In the genomic region with DNA sequence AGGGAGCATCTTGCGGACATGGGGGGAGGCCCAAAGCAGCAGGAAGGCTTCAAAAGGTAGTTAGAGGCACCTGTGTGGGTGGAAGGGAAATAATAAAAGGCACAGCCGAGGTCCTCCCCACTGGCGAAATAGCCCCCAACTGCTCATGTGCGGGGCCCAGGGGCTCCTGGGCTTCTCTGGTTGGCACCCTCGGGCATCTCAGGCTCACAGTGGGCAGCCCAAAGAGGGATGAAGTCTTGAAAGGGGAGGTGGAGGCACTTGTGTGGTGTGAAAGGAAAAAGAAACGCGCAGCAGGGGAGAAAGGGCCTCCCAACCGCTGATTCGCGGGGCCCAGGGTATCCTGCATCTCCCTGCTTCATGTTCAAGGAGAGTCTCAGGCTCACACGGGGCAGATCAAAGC, we compare ENCODE assay signal across 23 cellular contexts.
"Had no signal": no experiment of that assay in that cellular context is flagged by ENCODE, and none has a peak within 500 bp of the region (broad histone marks: within the 10 kb centered on the region; RNA-seq: fewer than 3 reads in every experiment).

No MANE protein-coding gene starts in this region.

- H3K27ac Mint-ChIP-seq: activated CD4-positive, alpha-beta T cell treated with anti-CD3 and anti-CD28 coated beads for 36 hours; activated naive CD4-positive, alpha-beta T cell treated with anti-CD3 and anti-CD28 coated beads, Interleukin-2, amount 50 U/mL, for 24 hours; brain; effector memory CD8-positive, alpha-beta T cell; natural killer cell treated with Interleukin-12 subunit alpha and Interleukin-12 subunit beta and Interleukin-15 and Interleukin-18, amount 100 ng/mL, for 72 hours; stimulated activated naive CD8-positive, alpha-beta T cell treated with anti-CD3 and anti-CD28 coated beads, Interleukin-15, Interleukin-2, amounts not matched to agents 100 ng/mL and 50 ng/mL, for 24 hours; T-helper 1 cell treated with Interleukin-12 subunit alpha and Interleukin-12 subunit beta and Interleukin-4 antibody, amounts not matched to agents 30 μg/mL and 1 μg/mL, for 36 hours; WTC11 had no signal

- H3K4me1 ChIP-seq: psoas muscle, right atrium auricular region, spleen, tibial artery had no signal

- H3K27ac ChIP-seq: dorsolateral prefrontal cortex, hepatocyte, neutrophil, ovary, psoas muscle, right atrium auricular region, spleen, tibial artery had no signal

- H3K4me3 Mint-ChIP-seq: activated CD4-positive, alpha-beta T cell treated with anti-CD3 and anti-CD28 coated beads for 36 hours; activated naive CD4-positive, alpha-beta T cell treated with anti-CD3 and anti-CD28 coated beads, Interleukin-2, amount 50 U/mL, for 24 hours; brain; effector memory CD8-positive, alpha-beta T cell; natural killer cell treated with Interleukin-12 subunit alpha and Interleukin-12 subunit beta and Interleukin-15 and Interleukin-18, amount 100 ng/mL, for 72 hours; stimulated activated naive CD8-positive, alpha-beta T cell treated with anti-CD3 and anti-CD28 coated beads, Interleukin-15, Interleukin-2, amounts not matched to agents 100 ng/mL and 50 ng/mL, for 24 hours; T-helper 1 cell treated with Interleukin-12 subunit alpha and Interleukin-12 subunit beta and Interleukin-4 antibody, amounts not matched to agents 30 μg/mL and 1 μg/mL, for 36 hours; WTC11 had no signal

- H3K27me3 ChIP-seq: hepatocyte, neutrophil, ovary, right atrium auricular region, spleen, tibial artery had no signal

- H3K4me1 Mint-ChIP-seq: activated CD4-positive, alpha-beta T cell treated with anti-CD3 and anti-CD28 coated beads for 36 hours; activated naive CD4-positive, alpha-beta T cell treated with anti-CD3 and anti-CD28 coated beads, Interleukin-2, amount 50 U/mL, for 24 hours; brain; WTC11 had no signal

- ATAC-seq: activated CD4-positive, alpha-beta T cell treated with anti-CD3 and anti-CD28 coated beads for 36 hours; effector memory CD8-positive, alpha-beta T cell; esophagus mucosa; left ventricle myocardium superior; natural killer cell treated with Interleukin-12 subunit alpha and Interleukin-12 subunit beta and Interleukin-15 and Interleukin-18, amount 100 ng/mL, for 72 hours; psoas muscle; WTC11 had no signal

- H3K4me3 ChIP-seq: dorsolateral prefrontal cortex, hepatocyte, ovary, psoas muscle, right atrium auricular region, spleen, tibial artery had no signal

- H3K36me3 ChIP-seq: neutrophil, ovary, right atrium auricular region, spleen, tibial artery had no signal

- DNase-seq: activated CD4-positive, alpha-beta T cell treated with anti-CD3 and anti-CD28 coated beads for 36 hours; activated CD4-positive, alpha-beta T cell treated with anti-CD3 and anti-CD28 coated beads, Interleukin-2, amount 50 U/mL, for 48 hours; activated T-cell treated with anti-CD3 and anti-CD28 coated beads, Interleukin-2, amount 50 U/mL, for 48 hours; effector memory CD8-positive, alpha-beta T cell; glutamatergic neuron; left ventricle myocardium superior; stimulated activated CD4-positive, alpha-beta T cell treated with anti-CD3 and anti-CD28 coated beads, Interleukin-4, amount 100 ng/mL, for 4 hours; T1000 had no signal

- H3K27me3 Mint-ChIP-seq: activated CD4-positive, alpha-beta T cell treated with anti-CD3 and anti-CD28 coated beads for 36 hours; activated naive CD4-positive, alpha-beta T cell treated with anti-CD3 and anti-CD28 coated beads, Interleukin-2, amount 50 U/mL, for 24 hours; brain; effector memory CD8-positive, alpha-beta T cell; natural killer cell treated with Interleukin-12 subunit alpha and Interleukin-12 subunit beta and Interleukin-15 and Interleukin-18, amount 100 ng/mL, for 72 hours; stimulated activated naive CD8-positive, alpha-beta T cell treated with anti-CD3 and anti-CD28 coated beads, Interleukin-15, Interleukin-2, amounts not matched to agents 100 ng/mL and 50 ng/mL, for 24 hours had no signal

- H3K36me3 Mint-ChIP-seq: activated naive CD4-positive, alpha-beta T cell treated with anti-CD3 and anti-CD28 coated beads, Interleukin-2, amount 50 U/mL, for 24 hours; brain had no signal

- H3K9me3 ChIP-seq: ovary, psoas muscle had no signal
